In the genomic region with DNA sequence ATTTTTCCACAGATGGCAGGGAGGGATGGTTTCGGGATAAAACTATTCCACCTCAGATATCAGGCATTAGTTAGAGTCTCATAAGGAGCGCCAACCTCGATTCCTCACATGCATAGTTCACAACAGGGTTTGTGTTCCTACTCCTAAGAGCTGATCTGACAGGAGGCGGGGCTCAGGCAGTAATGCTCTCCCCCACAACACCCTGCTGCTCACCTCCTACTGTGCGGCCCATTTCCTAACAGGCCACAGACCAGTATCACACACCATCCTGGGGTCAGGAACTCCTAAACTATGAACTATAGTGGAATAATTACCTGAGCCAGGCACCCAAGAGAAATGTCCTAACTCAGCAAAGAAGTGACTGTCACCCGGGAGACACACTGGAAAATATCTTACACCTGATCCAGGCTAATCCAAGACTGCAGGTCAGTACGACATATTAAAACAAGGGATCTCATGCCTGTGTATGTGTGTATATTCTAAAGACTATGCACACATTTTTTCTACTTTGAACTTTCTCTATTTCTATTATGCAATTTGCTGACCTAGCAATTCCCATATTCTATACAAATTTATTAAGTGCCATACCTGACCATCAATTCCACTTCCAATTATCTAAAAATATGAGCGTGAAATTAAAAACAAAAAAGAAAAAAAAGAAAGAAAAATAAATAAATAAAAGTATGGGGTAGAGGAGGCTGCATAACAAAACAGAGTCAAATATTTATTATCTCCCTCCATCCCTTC, we compare ENCODE assay signal across 25 cellular contexts. TPM values are rescaled to one million over a fixed set of nuclear protein-coding genes. Genes with fewer than 3 reads are reported as not detected.
DNase-seq lines count a peak whose midpoint lies in the region; ATAC-seq and TF ChIP-seq lines count a peak whose summit lies in the region.
"Had no signal": no experiment of that assay in that cellular context is flagged by ENCODE, and none has a peak within 500 bp of the region (broad histone marks: within the 10 kb centered on the region; RNA-seq: fewer than 3 reads in every experiment).

No MANE protein-coding gene starts in this region.

- H3K36me3 Mint-ChIP-seq in activated naive CD8-positive, alpha-beta T cell, result peaks cover 17% of the 10 kb centered on the region
- peaks cover 54% of the 10 kb centered on the region for H3K36me3 Mint-ChIP-seq in activated naive CD8-positive, alpha-beta T cell treated with anti-CD3 and anti-CD28 coated beads, Interleukin-2, amount 50 U/mL, for 24 hours (ENCODE audit: low read depth)
- H3K36me3 Mint-ChIP-seq in chondrocyte (ENCODE audit: low read depth), result peaks cover 11% of the 10 kb centered on the region
- H3K36me3 Mint-ChIP-seq in stimulated activated effector memory CD8-positive, alpha-beta T cell treated with anti-CD3 and anti-CD28 coated beads, Interleukin-12 subunit alpha, Interleukin-12 subunit beta, amount 100 ng/mL, for 72 hours, result peaks cover 95% of the 10 kb centered on the region

- no peak for DNase-seq in activated naive CD8-positive, alpha-beta T cell treated with anti-CD3 and anti-CD28 coated beads, Interleukin-2, amount 50 U/mL, for 24 hours
- DNase-seq in chondrocyte (ENCODE audit: low spot score) (no peak), HT-29 (ENCODE audit: low spot score) (no peak)
- DNase-seq in stimulated activated effector memory CD8-positive, alpha-beta T cell treated with anti-CD3 and anti-CD28 coated beads, Interleukin-12 subunit alpha, Interleukin-12 subunit beta, amount 100 ng/mL, for 72 hours (ENCODE audit: low spot score in 2 of 2), result no peak
- DNase-seq: activated gamma-delta T cell treated with Interleukin-2 at 50 U/mL for 16 hours; amygdala; dorsolateral prefrontal cortex; HCEC 1CT; heart left ventricle; NCI-H1092 treated with DMSO at 0.1 percent for 48 hours; NCI-H2029; NCI-H2227 treated with DMSO at 0.1 percent for 48 hours; NCI-H774; stimulated activated CD4-positive, alpha-beta T cell treated with anti-CD3 and anti-CD28 coated beads, Interleukin-15, amount 100 ng/mL, for 24 hours; T-helper 9 cell had no signal

- no peaks in the 10 kb centered on the region for H3F3A ChIP-seq in Loucy (ENCODE audit: low read depth)

- peak overlapping the region; percentile 63 for H3K4me2 ChIP-seq in Loucy (ENCODE audit: low read depth, low read length, poor library complexity, severe bottlenecking)

- H3K9me3 ChIP-seq in Loucy (ENCODE audit: insufficient read depth, low read depth, low read length), result no peaks in the 10 kb centered on the region
- H3K9me3 ChIP-seq: heart left ventricle, vagina had no signal

- H3K27me3 ChIP-seq in Loucy (ENCODE audit: insufficient read depth, low read length, poor library complexity, severe bottlenecking), result no peaks in the 10 kb centered on the region
- H3K27me3 ChIP-seq: dorsolateral prefrontal cortex, heart left ventricle, vagina had no signal

- no peaks in the 10 kb centered on the region for H3K9me2 ChIP-seq in Loucy (replicated peaks; ENCODE audit: low read depth, low read length)

- TF ChIP-seq CTCF in Loucy (conservative IDR thresholded peaks at IDR 0.05; ENCODE audit: low read length) (no peak), chondrocyte (IDR thresholded peaks at IDR 0.05) (no peak)

- H3K4me1 ChIP-seq in Loucy (ENCODE audit: insufficient read depth, low read length, poor library complexity, severe bottlenecking), result peaks cover 34% of the 10 kb centered on the region

- H4K20me1 ChIP-seq in Loucy (ENCODE audit: insufficient read depth, low read length, poor library complexity, severe bottlenecking), result peaks cover 64% of the 10 kb centered on the region

- peaks cover 91% of the 10 kb centered on the region for H3K79me2 ChIP-seq in Loucy (ENCODE audit: insufficient read depth, low read length)

- H3K4me3 Mint-ChIP-seq in activated naive CD8-positive, alpha-beta T cell, result peak overlapping the region; percentile 12
- no peak overlapping the region for H3K4me3 Mint-ChIP-seq in activated naive CD8-positive, alpha-beta T cell treated with anti-CD3 and anti-CD28 coated beads, Interleukin-2, amount 50 U/mL, for 24 hours
- H3K4me3 Mint-ChIP-seq in chondrocyte (ENCODE audit: unreplicated experiment), result no peak overlapping the region
- no peak overlapping the region for H3K4me3 Mint-ChIP-seq in stimulated activated effector memory CD8-positive, alpha-beta T cell treated with anti-CD3 and anti-CD28 coated beads, Interleukin-12 subunit alpha, Interleukin-12 subunit beta, amount 100 ng/mL, for 72 hours
- H3K4me3 Mint-ChIP-seq: mesothelial cell of epicardium, nephron had no signal

- H3K27me3 Mint-ChIP-seq in activated naive CD8-positive, alpha-beta T cell, result no peaks in the 10 kb centered on the region
- no peaks in the 10 kb centered on the region for H3K27me3 Mint-ChIP-seq in activated naive CD8-positive, alpha-beta T cell treated with anti-CD3 and anti-CD28 coated beads, Interleukin-2, amount 50 U/mL, for 24 hours
- no peaks in the 10 kb centered on the region for H3K27me3 Mint-ChIP-seq in chondrocyte (ENCODE audit: low read depth)

- no peak for ATAC-seq in activated naive CD8-positive, alpha-beta T cell treated with anti-CD3 and anti-CD28 coated beads, Interleukin-2, amount 50 U/mL, for 24 hours
- no peak for ATAC-seq in stimulated activated effector memory CD8-positive, alpha-beta T cell treated with anti-CD3 and anti-CD28 coated beads, Interleukin-12 subunit alpha, Interleukin-12 subunit beta, amount 100 ng/mL, for 72 hours
- no peak for ATAC-seq in GM19351 (IDR thresholded peaks at IDR 0.05; ENCODE audit: unreplicated experiment)
- no peak for ATAC-seq in GM19397 (IDR thresholded peaks at IDR 0.05; ENCODE audit: unreplicated experiment)
- ATAC-seq: activated CD4-positive, CD25-positive, alpha-beta regulatory T cell treated with anti-CD3 and anti-CD28 coated beads, Interleukin-2, amount 50 U/mL, for 24 hours; heart left ventricle; sciatic nerve; SK-N-SH treated with all-trans-retinoic acid at 6 μM for 48 hours had no signal

- H3K4me1 Mint-ChIP-seq in activated naive CD8-positive, alpha-beta T cell (ENCODE audit: low read depth), result peaks cover 51% of the 10 kb centered on the region
- peaks cover 45% of the 10 kb centered on the region for H3K4me1 Mint-ChIP-seq in activated naive CD8-positive, alpha-beta T cell treated with anti-CD3 and anti-CD28 coated beads, Interleukin-2, amount 50 U/mL, for 24 hours
- H3K4me1 Mint-ChIP-seq in chondrocyte (ENCODE audit: low read depth), result peaks cover 29% of the 10 kb centered on the region
- peaks cover 46% of the 10 kb centered on the region for H3K4me1 Mint-ChIP-seq in stimulated activated effector memory CD8-positive, alpha-beta T cell treated with anti-CD3 and anti-CD28 coated beads, Interleukin-12 subunit alpha, Interleukin-12 subunit beta, amount 100 ng/mL, for 72 hours

- peak overlapping the region; percentile 16 for H3K4me3 ChIP-seq in Loucy (ENCODE audit: low read length, poor library complexity, severe bottlenecking)
- H3K4me3 ChIP-seq: dorsolateral prefrontal cortex, heart left ventricle, vagina had no signal

- peaks cover 14% of the 10 kb centered on the region; the same call in 1 of the 2 replicates for H3K36me3 ChIP-seq in Loucy (ENCODE audit: insufficient read depth, low read length)

- no peak overlapping the region for H3K27ac Mint-ChIP-seq in activated naive CD8-positive, alpha-beta T cell
- H3K27ac Mint-ChIP-seq in activated naive CD8-positive, alpha-beta T cell treated with anti-CD3 and anti-CD28 coated beads, Interleukin-2, amount 50 U/mL, for 24 hours, result no peak overlapping the region
- H3K27ac Mint-ChIP-seq in chondrocyte (ENCODE audit: unreplicated experiment), result peak overlapping the region; percentile 39
- peak overlapping the region; percentile 54 for H3K27ac Mint-ChIP-seq in stimulated activated effector memory CD8-positive, alpha-beta T cell treated with anti-CD3 and anti-CD28 coated beads, Interleukin-12 subunit alpha, Interleukin-12 subunit beta, amount 100 ng/mL, for 72 hours
- H3K27ac Mint-ChIP-seq: mesothelial cell of epicardium, nephron had no signal

- H2AFZ ChIP-seq in Loucy (ENCODE audit: low read length), result no peak overlapping the region

- H3K9me3 Mint-ChIP-seq in activated naive CD8-positive, alpha-beta T cell (ENCODE audit: low read depth), result no peaks in the 10 kb centered on the region
- no peaks in the 10 kb centered on the region for H3K9me3 Mint-ChIP-seq in activated naive CD8-positive, alpha-beta T cell treated with anti-CD3 and anti-CD28 coated beads, Interleukin-2, amount 50 U/mL, for 24 hours
- H3K9me3 Mint-ChIP-seq in chondrocyte (ENCODE audit: low read depth), result no peaks in the 10 kb centered on the region
- no peaks in the 10 kb centered on the region for H3K9me3 Mint-ChIP-seq in stimulated activated effector memory CD8-positive, alpha-beta T cell treated with anti-CD3 and anti-CD28 coated beads, Interleukin-12 subunit alpha, Interleukin-12 subunit beta, amount 100 ng/mL, for 72 hours
- H3K9me3 Mint-ChIP-seq: mesothelial cell of epicardium, nephron had no signal

- H3K9ac ChIP-seq in Loucy (ENCODE audit: low read depth, low read length, poor library complexity, severe bottlenecking), result no peak overlapping the region

RNA-seq across cellular contexts. Expression of gene NAA25, which starts 4.7 kb away (rescaled TPM):
- 12.3 to 22.0 TPM (median 14.1 TPM) in 3 replicates for total RNA-seq in chondrocyte
- total RNA-seq in HT-29 (2014; rRNA removed; shearing (Covaris generic)), result 11.3 and 13.5 TPM in 2 replicates

RNA-seq across cellular contexts. Expression of gene TRAFD1, which starts 21.4 kb away (rescaled TPM):
- 27.5 to 34.0 TPM (median 29.7 TPM) in 3 replicates for total RNA-seq in chondrocyte
- 13.2 and 13.5 TPM in 2 replicates for total RNA-seq in HT-29 (2014; rRNA removed; shearing (Covaris generic))

Comparison
In these comparisons a context has a peak if more than half of its experiments do, and no peak if none do; other contexts are left out.
1. H3K27ac Mint-ChIP-seq: peak in chondrocyte (single experiment) and stimulated activated effector memory CD8-positive, alpha-beta T cell treated with anti-CD3 and anti-CD28 coated beads, Interleukin-12 subunit alpha, Interleukin-12 subunit beta, amount 100 ng/mL, for 72 hours (single experiment); none in activated naive CD8-positive, alpha-beta T cell (single experiment) and activated naive CD8-positive, alpha-beta T cell treated with anti-CD3 and anti-CD28 coated beads, Interleukin-2, amount 50 U/mL, for 24 hours (single experiment).